11 cellular contexts compared by ENCODE assay signal in genomic region chr2:234970467-234970866, GRCh38. TPM values are rescaled to one million over a fixed set of nuclear protein-coding genes. Genes with fewer than 3 reads are reported as not detected.
DNase-seq lines count a peak whose midpoint lies in the region; ATAC-seq and TF ChIP-seq lines count a peak whose summit lies in the region.
"Had no signal": no experiment of that assay in that cellular context is flagged by ENCODE, and none has a peak within 500 bp of the region (broad histone marks: within the 10 kb centered on the region; RNA-seq: fewer than 3 reads in every experiment).

No MANE protein-coding gene starts in this region.

- peaks cover 21% of the 10 kb centered on the region for H3F3A ChIP-seq in SK-N-SH (replicated peaks; ENCODE audit: insufficient read depth)

- CTCF ChIA-PET in HEK293T (lab: Yijun Ruan, JAX) = no interaction called here
- CTCF ChIA-PET in SK-N-SH (lab: Yijun Ruan, JAX) = interaction anchor here (0.7 kb wide), 1 partner anchor 1241 kb away, joined by 3 read pairs; no protein-coding TSS in a partner anchor

- peak overlapping the region in 1 of 2 experiments; percentile 62; a peak in 2 of 4 replicates for H3K27ac ChIP-seq in SK-N-SH (ENCODE audit: low read depth in 2 of 2, low read length in 1 of 2)
- H3K27ac ChIP-seq: HL-60, neutrophil had no signal

- POLR2A ChIA-PET in HEK293T (lab: Yijun Ruan, JAX) (no interaction called here), SK-N-SH (lab: Yijun Ruan, JAX) (no interaction called here)

- H2AFZ ChIP-seq in SK-N-SH (ENCODE audit: low read depth) = no peak overlapping the region

- H3K27me3 ChIP-seq in SK-N-SH (ENCODE audit: insufficient read depth) (no peaks in the 10 kb centered on the region), skeletal muscle satellite cell (ENCODE audit: control insufficient read depth, insufficient read depth, low read length) (no peaks in the 10 kb centered on the region)

- no peaks in the 10 kb centered on the region for H3K9me2 ChIP-seq in SK-N-SH

- peaks cover 58% of the 10 kb centered on the region for H4K20me1 ChIP-seq in SK-N-SH (ENCODE audit: insufficient read depth)

- H3K4me1 ChIP-seq in SK-N-SH (ENCODE audit: control insufficient read depth in 1 of 2, insufficient read depth in 2 of 2, low read depth in 1 of 2, low read length in 1 of 2) (peaks cover 30 to 53% of the 10 kb centered on the region in 2 experiments; a peak in 3 of 4 replicates), skeletal muscle satellite cell (ENCODE audit: control insufficient read depth, insufficient read depth, low read length) (peaks cover 64% of the 10 kb centered on the region)

- no peak; a peak in 1 of 4 replicates for TF ChIP-seq EP300 in SK-N-SH (IDR thresholded peaks at IDR 0.05; ENCODE audit: borderline replicate concordance in 1 of 2, low read depth in 1 of 2, low read length in 1 of 2)

- no peak for TF ChIP-seq RAD21 in SK-N-SH (IDR thresholded peaks at IDR 0.05; ENCODE audit: low read length)

- ATAC-seq in GM18873 (IDR thresholded peaks at IDR 0.05; ENCODE audit: low FRiP score, unreplicated experiment) = no peak

- H3K79me2 ChIP-seq in SK-N-SH (ENCODE audit: insufficient read depth) = peaks cover 100% of the 10 kb centered on the region

- WGBS in SK-N-SH (ENCODE audit: low lambda C conversion rate) = 69% methylated on average over 13 of the region's 13 CpGs

- H3K9me3 ChIP-seq in SK-N-SH (no peaks in the 10 kb centered on the region), skeletal muscle satellite cell (replicated peaks; ENCODE audit: low read length) (no peaks in the 10 kb centered on the region)
- H3K9me3 ChIP-seq: neutrophil had no signal

- H3K4me2 ChIP-seq in SK-N-SH = peak overlapping the region; percentile 51
- H3K4me2 ChIP-seq in skeletal muscle satellite cell (ENCODE audit: low read length) = peak overlapping the region; percentile 8

- H3K36me3 ChIP-seq in SK-N-SH (replicated peaks in 1 of 2; ENCODE audit: control insufficient read depth in 1 of 2, insufficient read depth in 2 of 2, low read length in 1 of 2) (peaks cover 0 to 13% of the 10 kb centered on the region in 2 experiments), skeletal muscle satellite cell (ENCODE audit: insufficient read depth, low read length) (peaks cover 32% of the 10 kb centered on the region)
- H3K36me3 ChIP-seq: neutrophil had no signal

- no peak overlapping the region for H3K4me3 ChIP-seq in SK-N-SH (ENCODE audit: low read depth in 2 of 2, low read length in 1 of 2)
- no peak overlapping the region for H3K4me3 ChIP-seq in fibroblast of villous mesenchyme (ENCODE audit: low read depth, low read length)
- no peak overlapping the region for H3K4me3 ChIP-seq in skeletal muscle satellite cell (ENCODE audit: low read length)

- TF ChIP-seq CTCF in SK-N-SH (IDR thresholded peaks at IDR 0.05) = no peak
- TF ChIP-seq CTCF in fibroblast of villous mesenchyme (IDR thresholded peaks at IDR 0.05; ENCODE audit: insufficient read depth, low read depth, low read length) = no peak

- DNase-seq in HEK293T (ENCODE audit: extremely low spot score) (no peak), SK-N-SH (no peak), fibroblast of villous mesenchyme (ENCODE audit: low read depth) (peak; percentile 79), retina (no peak), NCI-H2227 (lab: John Stamatoyannopoulos, UW; ENCODE audit: unreplicated experiment) (no peak)
- DNase-seq: NCI-H1417; stimulated activated CD4-positive, alpha-beta T cell treated with anti-CD3 and anti-CD28 coated beads, Interleukin-4, amount 100 ng/mL, for 1 hour had no signal

- H3K9ac ChIP-seq in SK-N-SH (peak overlapping the region; percentile 32; the same call in 1 of the 2 replicates), skeletal muscle satellite cell (ENCODE audit: low read depth, low read length) (no peak overlapping the region)

TF ChIP-seq in HEK293T, 16 proteins besides CTCF, POLR2A, EP300 and RAD21:
- TF ChIP-seq ZNF384 (IDR thresholded peaks at IDR 0.05) (peak; percentile 75), PKNOX1 (IDR thresholded peaks at IDR 0.05) (no peak), ARNT (IDR thresholded peaks at IDR 0.05) (no peak), BHLHE40 (IDR thresholded peaks at IDR 0.05; ENCODE audit: borderline replicate concordance) (no peak)
TF ChIP-seq in HEK293T: peak in this region for 1.

TF ChIP-seq in SK-N-SH, 30 proteins besides CTCF, POLR2A, EP300 and RAD21:
- TF ChIP-seq NFIC (IDR thresholded peaks at IDR 0.05; ENCODE audit: borderline replicate concordance) (peak; percentile 20; the same call in 1 of the 2 replicates), ZBTB33 (IDR thresholded peaks at IDR 0.05; ENCODE audit: borderline replicate concordance, low read depth) (peak; percentile 77), JUND (IDR thresholded peaks at IDR 0.05) (peak; percentile 46), SIN3A (IDR thresholded peaks at IDR 0.05; ENCODE audit: borderline replicate concordance, low read depth, low read length) (no peak), GABPA (IDR thresholded peaks at IDR 0.05; ENCODE audit: low read depth) (no peak), GATA2 (CRISPR knock-in tag; IDR thresholded peaks at IDR 0.05) (no peak), MAX (IDR thresholded peaks at IDR 0.05; ENCODE audit: low read depth) (no peak), TCF12 (IDR thresholded peaks at IDR 0.05) (peak; percentile 30), REST (IDR thresholded peaks at IDR 0.05; ENCODE audit: low read depth, low read length) (peak; percentile 39; the same call in 1 of the 2 replicates), FOSL2 (IDR thresholded peaks at IDR 0.05; ENCODE audit: borderline replicate concordance, low read depth) (peak; percentile 56; the same call in 1 of the 2 replicates), TEAD4 (IDR thresholded peaks at IDR 0.05; ENCODE audit: borderline replicate concordance, insufficient read depth) (no peak)

RNA-seq across cellular contexts. Expression of gene SH3BP4, which starts 18.6 kb away (rescaled TPM):
- polyA plus RNA-seq in SK-N-SH (2012; rRNA removed) = 27.7 and 32.9 TPM in 2 replicates
- polyA plus RNA-seq in SK-N-SH (2012; cell fraction: cytosol; rRNA removed) = 23.7 and 27.9 TPM in 2 replicates
- polyA plus RNA-seq in SK-N-SH (2012; cell fraction: nucleus; rRNA removed) = 28.8 and 35.9 TPM in 2 replicates
- total RNA-seq in fibroblast of villous mesenchyme = 92.1 and 115 TPM in 2 replicates
- total RNA-seq in skeletal muscle satellite cell (2012; rRNA removed) = 28.9 and 35.2 TPM in 2 replicates
